Comparison of ENCODE assay signal across 29 cellular contexts in the genomic region with DNA sequence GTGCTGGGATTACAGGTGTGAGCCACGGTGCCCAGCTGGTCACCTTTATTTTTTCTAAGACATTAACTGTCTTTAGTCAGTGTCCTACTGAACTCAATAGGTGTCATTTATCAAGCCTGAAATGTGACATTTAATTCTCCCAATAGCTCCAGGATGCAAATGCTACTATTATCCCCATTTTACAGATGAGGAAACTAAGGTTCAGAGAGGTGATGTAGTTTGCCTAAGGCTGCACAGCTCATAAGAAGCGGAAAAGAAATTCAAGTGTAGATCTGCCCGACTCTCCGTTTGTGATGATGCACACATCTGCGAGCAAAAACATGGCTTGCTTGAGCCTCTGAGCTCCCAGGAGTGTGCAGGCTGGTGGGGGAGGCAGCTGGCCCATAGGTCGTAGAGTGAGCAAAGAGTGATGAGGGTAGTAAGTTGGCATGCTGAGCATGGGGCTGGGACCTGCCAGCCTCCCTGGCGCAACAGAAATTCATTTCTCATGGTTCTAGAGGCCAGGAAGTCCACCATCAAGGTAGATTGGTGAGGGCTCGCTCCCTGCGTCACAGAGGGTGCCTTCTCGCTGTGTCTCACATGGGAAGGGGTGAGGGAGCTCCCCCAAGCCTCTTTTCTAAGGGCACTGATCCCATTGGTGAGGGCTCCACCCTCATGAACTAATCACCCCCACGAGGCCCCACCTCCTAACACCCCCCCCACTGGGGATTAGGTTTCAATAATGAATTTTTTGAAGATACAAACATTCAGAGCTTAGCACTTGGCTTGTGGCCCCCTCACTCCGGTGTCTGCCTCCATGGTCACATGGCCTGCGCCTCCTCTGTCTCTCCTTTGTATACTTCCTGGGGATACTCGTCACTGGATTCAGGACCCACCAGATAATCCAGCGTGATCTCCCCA.
DNase-seq lines count a peak whose midpoint lies in the region; ATAC-seq, FAIRE-seq and TF ChIP-seq lines count a peak whose summit lies in the region.
"Had no signal": no experiment of that assay in that cellular context is flagged by ENCODE, and none has a peak within 500 bp of the region (broad histone marks: within the 10 kb centered on the region; RNA-seq: fewer than 3 reads in every experiment).

No MANE protein-coding gene starts in this region.

- H3K4me3 Mint-ChIP-seq in activated naive CD4-positive, alpha-beta T cell treated with anti-CD3 and anti-CD28 coated beads, Interleukin-2, amount 50 U/mL, for 24 hours: no peak overlapping the region
- H3K4me3 Mint-ChIP-seq in progenitor cell of endocrine pancreas (ENCODE audit: low read depth): no peak overlapping the region
- H3K4me3 Mint-ChIP-seq: B cell; T-helper 1 cell treated with Interleukin-12 subunit alpha and Interleukin-12 subunit beta and Interleukin-4 antibody, amounts not matched to agents 30 μg/mL and 1 μg/mL, for 36 hours had no signal

- no peak overlapping the region for H3K4ac ChIP-seq in H1 (replicated peaks; ENCODE audit: insufficient read length, low read depth, low read length)

- WGBS in H1 (ENCODE audit: extremely low coverage in 1 of 2, insufficient coverage in 1 of 2, insufficient read length in 1 of 2, insufficient replicate concordance in 2 of 2, low coverage in 1 of 2, low lambda C conversion rate in 2 of 2, missing lambda C conversion rate in 1 of 2), 2 experiments: 84% methylated on average over 15 of the region's 15 CpGs; no CpG with 5 or more reads in 1 of the 2 experiments

- peaks cover 7% of the 10 kb centered on the region for H3K4me1 ChIP-seq in HEK293 (ENCODE audit: control insufficient read depth, insufficient read depth, low read length)
- peaks cover 8 to 30% (median 14%) of the 10 kb centered on the region in 4 experiments for H3K4me1 ChIP-seq in H1 (replicated peaks in 1 of 4; ENCODE audit: control insufficient read depth in 3 of 4, insufficient read depth in 4 of 4, low read length in 3 of 4)
- peaks cover 22% of the 10 kb centered on the region for H3K4me1 ChIP-seq in left ventricle myocardium inferior
- H3K4me1 ChIP-seq: colonic mucosa, psoas muscle had no signal

- intact Hi-C loops in left ventricle myocardium inferior (cut with micrococcal nuclease): no loop called here

- peaks cover 5% of the 10 kb centered on the region for H3K36me3 Mint-ChIP-seq in activated naive CD4-positive, alpha-beta T cell treated with anti-CD3 and anti-CD28 coated beads, Interleukin-2, amount 50 U/mL, for 24 hours
- no peaks in the 10 kb centered on the region for H3K36me3 Mint-ChIP-seq in progenitor cell of endocrine pancreas (ENCODE audit: insufficient read depth)

- H2BK20ac ChIP-seq in H1 (ENCODE audit: low read length): no peak overlapping the region

- ATAC-seq in GM21515 (IDR thresholded peaks at IDR 0.05; ENCODE audit: unreplicated experiment): no peak
- ATAC-seq: psoas muscle; stimulated activated naive CD8-positive, alpha-beta T cell treated with anti-CD3 and anti-CD28 coated beads, Interleukin-15, Interleukin-2, amounts not matched to agents 100 U/mL and 50 U/mL, for 24 hours had no signal

- H4K20me1 ChIP-seq in H1 (replicated peaks in 1 of 2; ENCODE audit: control insufficient read depth in 1 of 2, insufficient read depth in 2 of 2, low read length in 2 of 2): peaks cover 10 to 17% of the 10 kb centered on the region in 2 experiments

- peaks cover 6% of the 10 kb centered on the region for H3K79me1 ChIP-seq in H1 (ENCODE audit: low read depth, low read length)

- H3K27me3 Mint-ChIP-seq in activated naive CD4-positive, alpha-beta T cell treated with anti-CD3 and anti-CD28 coated beads, Interleukin-2, amount 50 U/mL, for 24 hours: no peaks in the 10 kb centered on the region
- no peaks in the 10 kb centered on the region for H3K27me3 Mint-ChIP-seq in progenitor cell of endocrine pancreas
- H3K27me3 Mint-ChIP-seq: B cell had no signal

- H3K9me3 ChIP-seq in HEK293 (ENCODE audit: control insufficient read depth, insufficient read depth, low read depth, low read length): no peaks in the 10 kb centered on the region
- no peaks in the 10 kb centered on the region for H3K9me3 ChIP-seq in H1 (ENCODE audit: insufficient read depth in 2 of 2, low read depth in 1 of 2, low read length in 1 of 2)
- no peaks in the 10 kb centered on the region for H3K9me3 ChIP-seq in left ventricle myocardium inferior (replicated peaks)
- H3K9me3 ChIP-seq: colonic mucosa, esophagus squamous epithelium, MG63, psoas muscle, SK-N-SH, thoracic aorta had no signal

- CTCF ChIA-PET in HEK293 (lab: Yijun Ruan, JAX): interaction anchor here (0.5 to 1.0 kb wide), 4 partner anchors 15 to 422 kb away, joined by 3 to 4 read pairs (median 4); no protein-coding TSS in a partner anchor
- CTCF ChIA-PET in H1 (lab: Charles Lee; ENCODE audit: partially characterized antibody): interaction anchor here (0.5 to 1.7 kb wide), 6 partner anchors 11 to 168 kb away, joined by 3 to 5 read pairs (median 4); no protein-coding TSS in a partner anchor

- POLR2A ChIA-PET in HEK293 (lab: Yijun Ruan, JAX) (no interaction called here), H1 (lab: Charles Lee; ENCODE audit: partially characterized antibody) (interaction anchor here (0.8 kb wide), 1 partner anchor 11 kb away, joined by 3 read pairs; no protein-coding TSS in a partner anchor)

- no peak for TF ChIP-seq POLR2A in H1 (IDR thresholded peaks at IDR 0.05; ENCODE audit: control extremely low read depth in 1 of 2, low read depth in 2 of 2, low read length in 2 of 2)

- DNase-seq in activated naive CD4-positive, alpha-beta T cell treated with Interleukin-2 at 50 U/mL for 16 hours: no peak
- DNase-seq in H1 (ENCODE audit: low read depth in 1 of 2, low spot score in 2 of 2): no peak
- no peak for DNase-seq in progenitor cell of endocrine pancreas (ENCODE audit: low spot score, unreplicated experiment)
- DNase-seq in left ventricle myocardium inferior: no peak
- no peak for DNase-seq in stimulated activated CD4-positive, alpha-beta T cell treated with anti-CD3 and anti-CD28 coated beads, Interleukin-12 subunit alpha, Interleukin-12 subunit beta, amount 100 ng/mL, for 4 hours
- DNase-seq: activated CD4-positive, alpha-beta T cell treated with anti-CD3 and anti-CD28 coated beads for 4 hours; activated CD8-positive, alpha-beta memory T cell treated with anti-CD3 and anti-CD28 coated beads for 24 hours; activated effector memory CD4-positive, alpha-beta T cell treated with anti-CD3 and anti-CD28 coated beads, Interleukin-2, amount 50 U/mL, for 16 hours; amniotic stem cell; colonic mucosa; effector memory CD4-positive, alpha-beta T cell; esophagus squamous epithelium; foreskin melanocyte; KG1; MG63; NCI-H2029 treated with DMSO at 0.1 percent for 48 hours; NCI-H774; psoas muscle; SK-N-SH; stimulated activated naive CD8-positive, alpha-beta T cell treated with anti-CD3 and anti-CD28 coated beads, Interleukin-15, Interleukin-2, amounts not matched to agents 100 U/mL and 50 U/mL, for 24 hours had no signal

- TF ChIP-seq CTCF in HEK293 (tag by site-specific recombination; IDR thresholded peaks at IDR 0.05): no peak
- TF ChIP-seq CTCF in H1 (IDR thresholded peaks at IDR 0.05; ENCODE audit: control extremely low read depth in 1 of 3, insufficient read depth in 1 of 3, low read depth in 1 of 3, low read length in 3 of 3): no peak
- no peak for TF ChIP-seq CTCF in progenitor cell of endocrine pancreas (IDR thresholded peaks at IDR 0.05; ENCODE audit: unreplicated experiment)
- no peak for TF ChIP-seq CTCF in left ventricle myocardium inferior (IDR thresholded peaks at IDR 0.05; ENCODE audit: borderline replicate concordance)

- no peaks in the 10 kb centered on the region for H3K9me3 Mint-ChIP-seq in activated naive CD4-positive, alpha-beta T cell treated with anti-CD3 and anti-CD28 coated beads, Interleukin-2, amount 50 U/mL, for 24 hours
- no peaks in the 10 kb centered on the region for H3K9me3 Mint-ChIP-seq in progenitor cell of endocrine pancreas (ENCODE audit: low read depth)
- H3K9me3 Mint-ChIP-seq: T-helper 1 cell treated with Interleukin-12 subunit alpha and Interleukin-12 subunit beta and Interleukin-4 antibody, amounts not matched to agents 30 μg/mL and 1 μg/mL, for 36 hours had no signal

- no peak overlapping the region for H3K56ac ChIP-seq in H1 (replicated peaks; ENCODE audit: insufficient read length, low read depth, low read length)

- no peak overlapping the region for H3K14ac ChIP-seq in H1 (ENCODE audit: insufficient read length)

- H3K36me3 ChIP-seq in HEK293 (ENCODE audit: control insufficient read depth in 2 of 2, insufficient read depth in 1 of 2, low read length in 2 of 2): peaks cover 0 to 4% of the 10 kb centered on the region in 2 experiments; a peak in 1 of 3 replicates
- no peaks in the 10 kb centered on the region for H3K36me3 ChIP-seq in H1 (ENCODE audit: control insufficient read depth in 2 of 4, insufficient read depth in 4 of 4, low read length in 3 of 4)
- H3K36me3 ChIP-seq in left ventricle myocardium inferior: no peaks in the 10 kb centered on the region
- H3K36me3 ChIP-seq: colonic mucosa, MG63, thoracic aorta had no signal

- H3K79me2 ChIP-seq in H1 (ENCODE audit: control insufficient read depth in 1 of 2, insufficient read depth in 2 of 2, low read length in 2 of 2): peaks cover 0 to 32% of the 10 kb centered on the region in 2 experiments; a peak in 2 of 4 replicates

- H3K4me2 ChIP-seq in H1 (ENCODE audit: insufficient read depth in 1 of 2, low read depth in 2 of 2, low read length in 2 of 2): no peak overlapping the region
- H3K4me2 ChIP-seq: SK-N-SH had no signal

- FAIRE-seq in H1 (lab: Jason Lieb, UNC): no peak
- FAIRE-seq: GM18507, HTR-8/SVneo had no signal

- no peak overlapping the region for H3K18ac ChIP-seq in H1 (ENCODE audit: extremely low read depth, low read length)

- no peak overlapping the region for H2BK15ac ChIP-seq in H1 (ENCODE audit: low read length)

- TF ChIP-seq EP300 in H1 (IDR thresholded peaks at IDR 0.05; ENCODE audit: borderline replicate concordance in 1 of 2, low read depth in 2 of 2, low read length in 2 of 2): no peak

- H2BK5ac ChIP-seq in H1 (ENCODE audit: low read depth, low read length): no peak overlapping the region

- no peak overlapping the region for H2AK5ac ChIP-seq in H1 (ENCODE audit: low read depth, low read length)

- H4K5ac ChIP-seq in H1 (ENCODE audit: insufficient read length, low read depth, low read length): no peak overlapping the region

- no peak overlapping the region for H3K9ac ChIP-seq in H1 (replicated peaks in 1 of 4; ENCODE audit: extremely low read depth in 1 of 4, low read depth in 3 of 4, low read length in 3 of 4)
- H3K9ac ChIP-seq: SK-N-SH had no signal

- H4K8ac ChIP-seq in H1 (ENCODE audit: extremely low read depth, insufficient read depth, low read length): no peak overlapping the region

- peak overlapping the region; percentile 46 for H3K27ac Mint-ChIP-seq in activated naive CD4-positive, alpha-beta T cell treated with anti-CD3 and anti-CD28 coated beads, Interleukin-2, amount 50 U/mL, for 24 hours
- peak overlapping the region; percentile 70 for H3K27ac Mint-ChIP-seq in progenitor cell of endocrine pancreas
- H3K27ac Mint-ChIP-seq: T-helper 1 cell treated with Interleukin-12 subunit alpha and Interleukin-12 subunit beta and Interleukin-4 antibody, amounts not matched to agents 30 μg/mL and 1 μg/mL, for 36 hours had no signal

- no peak overlapping the region for H3K23ac ChIP-seq in H1 (ENCODE audit: insufficient read length)

- peaks cover 35% of the 10 kb centered on the region for H3K4me1 Mint-ChIP-seq in activated naive CD4-positive, alpha-beta T cell treated with anti-CD3 and anti-CD28 coated beads, Interleukin-2, amount 50 U/mL, for 24 hours
- H3K4me1 Mint-ChIP-seq in progenitor cell of endocrine pancreas (ENCODE audit: low read depth): peaks cover 42% of the 10 kb centered on the region

- H2BK12ac ChIP-seq in H1 (ENCODE audit: low read depth, low read length): no peak overlapping the region

- H2AFZ ChIP-seq in H1 (ENCODE audit: low read length): no peak overlapping the region

- H3K27ac ChIP-seq in HEK293 (ENCODE audit: extremely low read depth, low read depth, low read length) (no peak overlapping the region), H1 (ENCODE audit: low read depth, low read length) (no peak overlapping the region), left ventricle myocardium inferior (replicated peaks) (no peak overlapping the region)
- H3K27ac ChIP-seq: colonic mucosa, psoas muscle, thoracic aorta had no signal

- H3K27me3 ChIP-seq in H1 (replicated peaks in 1 of 4; ENCODE audit: control insufficient read depth in 3 of 4, extremely low read depth in 1 of 4, insufficient read depth in 3 of 4, low read length in 3 of 4): no peaks in the 10 kb centered on the region
- no peaks in the 10 kb centered on the region for H3K27me3 ChIP-seq in left ventricle myocardium inferior (ENCODE audit: low read depth)
- H3K27me3 ChIP-seq: colonic mucosa, esophagus squamous epithelium, MG63 had no signal

- H3K23me2 ChIP-seq in H1 (ENCODE audit: low read depth, low read length): no peaks in the 10 kb centered on the region

- no peak overlapping the region for H2BK120ac ChIP-seq in H1 (replicated peaks; ENCODE audit: low read depth, low read length)

- H3K4me3 ChIP-seq in HEK293 (ENCODE audit: low read depth, low read length): no peak overlapping the region
- H3K4me3 ChIP-seq in H1 (ENCODE audit: extremely low read depth in 1 of 4, insufficient read depth in 2 of 4, low read depth in 3 of 4, low read length in 4 of 4): no peak overlapping the region
- no peak overlapping the region for H3K4me3 ChIP-seq in left ventricle myocardium inferior
- H3K4me3 ChIP-seq: colonic mucosa, esophagus squamous epithelium, lung, MG63, psoas muscle, thoracic aorta had no signal

- TF ChIP-seq RAD21 in H1 (IDR thresholded peaks at IDR 0.05 in 1 of 2, conservative IDR thresholded peaks at IDR 0.05 in 1 of 2; ENCODE audit: low read depth in 2 of 2, low read length in 2 of 2): no peak

- no peak overlapping the region for H4K91ac ChIP-seq in H1 (replicated peaks; ENCODE audit: insufficient read length, low read length)
